In genomic region chr3:50165388-50166308, GRCh38 we compare ENCODE assay signal across 10 cellular contexts. TPM values are rescaled to one million over a fixed set of nuclear protein-coding genes. Genes with fewer than 3 reads are reported as not detected.
A peak's percentile ranks its signal among the peaks of the same experiment; 100 is the strongest.
DNase-seq lines count a peak whose midpoint lies in the region; ATAC-seq and TF ChIP-seq lines count a peak whose summit lies in the region.
"Had no signal": no experiment of that assay in that cellular context is flagged by ENCODE, and none has a peak within 500 bp of the region (broad histone marks: within the 10 kb centered on the region; RNA-seq: fewer than 3 reads in every experiment).

No MANE protein-coding gene starts in this region.

- peaks cover 26% of the 10 kb centered on the region for H3K4me1 Mint-ChIP-seq in glutamatergic neuron (ENCODE audit: low read depth, unreplicated experiment)
- peaks cover 50% of the 10 kb centered on the region for H3K4me1 Mint-ChIP-seq in osteocyte (ENCODE audit: unreplicated experiment)
- H3K4me1 Mint-ChIP-seq in natural killer cell treated with Interleukin-12 subunit alpha and Interleukin-12 subunit beta and Interleukin-15 and Interleukin-18, amount 100 ng/mL, for 72 hours (ENCODE audit: low read depth in 2 of 2): no peaks in the 10 kb centered on the region

- H3K36me3 Mint-ChIP-seq in glutamatergic neuron (ENCODE audit: unreplicated experiment) (no peaks in the 10 kb centered on the region), osteocyte (ENCODE audit: unreplicated experiment) (no peaks in the 10 kb centered on the region)
- H3K36me3 Mint-ChIP-seq in natural killer cell treated with Interleukin-12 subunit alpha and Interleukin-12 subunit beta and Interleukin-15 and Interleukin-18, amount 100 ng/mL, for 72 hours: no peaks in the 10 kb centered on the region

- peaks cover 7% of the 10 kb centered on the region for H3K9me3 Mint-ChIP-seq in glutamatergic neuron (ENCODE audit: unreplicated experiment)
- H3K9me3 Mint-ChIP-seq in osteocyte (ENCODE audit: unreplicated experiment): no peaks in the 10 kb centered on the region
- H3K9me3 Mint-ChIP-seq in natural killer cell treated with Interleukin-12 subunit alpha and Interleukin-12 subunit beta and Interleukin-15 and Interleukin-18, amount 100 ng/mL, for 72 hours: no peaks in the 10 kb centered on the region

- no peak overlapping the region for H3K4me3 ChIP-seq in AG10803 (ENCODE audit: low read length)

- peaks cover 4% of the 10 kb centered on the region for H3K27me3 Mint-ChIP-seq in glutamatergic neuron (ENCODE audit: unreplicated experiment)
- no peaks in the 10 kb centered on the region for H3K27me3 Mint-ChIP-seq in osteocyte (ENCODE audit: unreplicated experiment)
- H3K27me3 Mint-ChIP-seq in natural killer cell treated with Interleukin-12 subunit alpha and Interleukin-12 subunit beta and Interleukin-15 and Interleukin-18, amount 100 ng/mL, for 72 hours: no peaks in the 10 kb centered on the region

- DNase-seq in AG10803 (ENCODE audit: low read depth) (peak; percentile 89), glutamatergic neuron (no peak), osteocyte (ENCODE audit: extremely low spot score, unreplicated experiment) (no peak), NCI-H1417 (lab: John Stamatoyannopoulos, UW) (no peak)
- no peak for DNase-seq in natural killer cell treated with Interleukin-12 subunit alpha and Interleukin-12 subunit beta and Interleukin-15 and Interleukin-18, amount 100 ng/mL, for 72 hours (ENCODE audit: low spot score)
- DNase-seq: NCI-H524 treated with DMSO at 0.1 percent for 48 hours; stimulated activated naive CD8-positive, alpha-beta T cell treated with anti-CD3 and anti-CD28 coated beads, Interleukin-15, Interleukin-2, amounts not matched to agents 100 U/mL and 50 U/mL, for 24 hours had no signal

- H3K4me3 Mint-ChIP-seq in glutamatergic neuron (ENCODE audit: unreplicated experiment) (peak overlapping the region; percentile 42), osteocyte (ENCODE audit: unreplicated experiment) (no peak overlapping the region)
- H3K4me3 Mint-ChIP-seq in natural killer cell treated with Interleukin-12 subunit alpha and Interleukin-12 subunit beta and Interleukin-15 and Interleukin-18, amount 100 ng/mL, for 72 hours: no peak overlapping the region

- peak; percentile 75 for ATAC-seq in SK-N-SH treated with all-trans-retinoic acid at 6 μM for 48 hours
- ATAC-seq in natural killer cell treated with Interleukin-12 subunit alpha and Interleukin-12 subunit beta and Interleukin-15 and Interleukin-18, amount 100 ng/mL, for 72 hours: no peak
- ATAC-seq in GM21576 (IDR thresholded peaks at IDR 0.05; ENCODE audit: unreplicated experiment): no peak
- no peak for ATAC-seq in HG02571 (IDR thresholded peaks at IDR 0.05; ENCODE audit: unreplicated experiment)
- ATAC-seq: stimulated activated naive CD8-positive, alpha-beta T cell treated with anti-CD3 and anti-CD28 coated beads, Interleukin-15, Interleukin-2, amounts not matched to agents 100 U/mL and 50 U/mL, for 24 hours had no signal

- TF ChIP-seq CTCF in AG10803 (conservative IDR thresholded peaks at IDR 0.05; ENCODE audit: low read length) (0 out of 2 replicates have a peak, but pooled peaks have one; percentile 9), glutamatergic neuron (IDR thresholded peaks at IDR 0.05; ENCODE audit: partially characterized antibody, unreplicated experiment) (no peak), osteocyte (IDR thresholded peaks at IDR 0.05) (no peak)

- peak overlapping the region; percentile 43 for H3K27ac Mint-ChIP-seq in glutamatergic neuron (ENCODE audit: unreplicated experiment)
- H3K27ac Mint-ChIP-seq in osteocyte (ENCODE audit: unreplicated experiment): peak overlapping the region; percentile 63
- H3K27ac Mint-ChIP-seq in natural killer cell treated with Interleukin-12 subunit alpha and Interleukin-12 subunit beta and Interleukin-15 and Interleukin-18, amount 100 ng/mL, for 72 hours: no peak overlapping the region

TF ChIP-seq in SK-N-SH treated with all-trans-retinoic acid at 6 μM for 48 hours, 23 proteins besides CTCF, POLR2A, EP300 and RAD21:
- TF ChIP-seq ESRRG (CRISPR knock-in tag; IDR thresholded peaks at IDR 0.05) (no peak), ZNF70 (CRISPR knock-in tag; IDR thresholded peaks at IDR 0.05) (no peak), ZFP30 (CRISPR knock-in tag; IDR thresholded peaks at IDR 0.05) (no peak)

RNA-seq across cellular contexts. Expression of gene SEMA3F, which starts 10.5 kb away (rescaled TPM):
- 41.2 TPM for total RNA-seq in glutamatergic neuron (ENCODE audit: unreplicated experiment)
- total RNA-seq in osteocyte: 11.8 and 12.9 TPM in 2 replicates
- under 1 TPM; 0.12 to 0.81 TPM for total RNA-seq in natural killer cell treated with Interleukin-12 subunit alpha and Interleukin-12 subunit beta and Interleukin-15 and Interleukin-18, amount 100 ng/mL, for 72 hours

RNA-seq across cellular contexts. Expression of gene GNAT1, which starts 25.8 kb away (rescaled TPM):
- not detected for total RNA-seq in glutamatergic neuron (ENCODE audit: unreplicated experiment)
- not detected in 2 replicates for total RNA-seq in osteocyte
- total RNA-seq in natural killer cell treated with Interleukin-12 subunit alpha and Interleukin-12 subunit beta and Interleukin-15 and Interleukin-18, amount 100 ng/mL, for 72 hours: not detected

RNA-seq across cellular contexts. Expression of gene SLC38A3, which starts 39.4 kb away (rescaled TPM):
- total RNA-seq in glutamatergic neuron (ENCODE audit: unreplicated experiment): not detected
- total RNA-seq in osteocyte: 3.9 and 4.5 TPM in 2 replicates
- total RNA-seq in natural killer cell treated with Interleukin-12 subunit alpha and Interleukin-12 subunit beta and Interleukin-15 and Interleukin-18, amount 100 ng/mL, for 72 hours: not detected

Comparison
In these comparisons a context has a peak if more than half of its experiments do, and no peak if none do; other contexts are left out.
1. H3K27ac Mint-ChIP-seq: peak in glutamatergic neuron (single experiment) and osteocyte (single experiment); none in natural killer cell treated with Interleukin-12 subunit alpha and Interleukin-12 subunit beta and Interleukin-15 and Interleukin-18, amount 100 ng/mL, for 72 hours (0 of 2).